Comparison of ENCODE assay signal across 3 cellular contexts in genomic region chr11:126328444-126328843, GRCh38.
TF ChIP-seq lines count a peak whose summit lies in the region.

No MANE protein-coding gene starts in this region.

TF ChIP-seq in liver, 16 proteins besides CTCF, POLR2A, EP300 and RAD21:
- TF ChIP-seq FOXA1 (IDR thresholded peaks at IDR 0.05) (no peak), FOXA2 (IDR thresholded peaks at IDR 0.05) (no peak), SP1 (IDR thresholded peaks at IDR 0.05) (no peak), YY1 (IDR thresholded peaks at IDR 0.05) (no peak), ATF3 (IDR thresholded peaks at IDR 0.05) (no peak), REST (IDR thresholded peaks at IDR 0.05) (no peak), JUND (IDR thresholded peaks at IDR 0.05) (no peak), HNF4G (IDR thresholded peaks at IDR 0.05) (no peak), MAX (IDR thresholded peaks at IDR 0.05) (no peak), TAF1 (conservative IDR thresholded peaks at IDR 0.05) (no peak), ZBTB33 (IDR thresholded peaks at IDR 0.05) (no peak), RXRA (IDR thresholded peaks at IDR 0.05) (no peak)

TF ChIP-seq in HepG2, 621 proteins besides CTCF, POLR2A, EP300 and RAD21:
- no peak for TF ChIP-seq ZNF318 (CRISPR knock-in tag; IDR thresholded peaks at IDR 0.05)
- no peak for TF ChIP-seq MTF1 (CRISPR knock-in tag; IDR thresholded peaks at IDR 0.05)

TF ChIP-seq in WTC11, 78 proteins besides CTCF, POLR2A, EP300 and RAD21:
- TF ChIP-seq ZNF532 (CRISPR knock-in tag; IDR thresholded peaks at IDR 0.05; ENCODE audit: borderline replicate concordance) (no peak), NR2C2 (CRISPR knock-in tag; IDR thresholded peaks at IDR 0.05) (no peak), HMGXB4 (CRISPR knock-in tag; IDR thresholded peaks at IDR 0.05) (no peak), CREB1 (CRISPR knock-in tag; IDR thresholded peaks at IDR 0.05) (no peak), JAZF1 (CRISPR knock-in tag; IDR thresholded peaks at IDR 0.05) (no peak), FOXK1 (CRISPR knock-in tag; IDR thresholded peaks at IDR 0.05) (no peak), MAX (CRISPR knock-in tag; IDR thresholded peaks at IDR 0.05) (no peak), NR3C1 (CRISPR knock-in tag; conservative IDR thresholded peaks at IDR 0.05; ENCODE audit: low read depth) (no peak), EMX1 (CRISPR knock-in tag; IDR thresholded peaks at IDR 0.05) (no peak), ZNF423 (CRISPR knock-in tag; IDR thresholded peaks at IDR 0.05) (no peak), ZNF219 (CRISPR knock-in tag; IDR thresholded peaks at IDR 0.05; ENCODE audit: borderline replicate concordance) (no peak), JUN (CRISPR knock-in tag; IDR thresholded peaks at IDR 0.05) (no peak), HMGA2 (CRISPR knock-in tag; IDR thresholded peaks at IDR 0.05) (no peak), ATF2 (CRISPR knock-in tag; IDR thresholded peaks at IDR 0.05; ENCODE audit: borderline replicate concordance, low read depth) (no peak), AFF4 (CRISPR knock-in tag; IDR thresholded peaks at IDR 0.05; ENCODE audit: borderline replicate concordance) (no peak)
